Comparison of ENCODE assay signal across 19 cellular contexts in the genomic region with DNA sequence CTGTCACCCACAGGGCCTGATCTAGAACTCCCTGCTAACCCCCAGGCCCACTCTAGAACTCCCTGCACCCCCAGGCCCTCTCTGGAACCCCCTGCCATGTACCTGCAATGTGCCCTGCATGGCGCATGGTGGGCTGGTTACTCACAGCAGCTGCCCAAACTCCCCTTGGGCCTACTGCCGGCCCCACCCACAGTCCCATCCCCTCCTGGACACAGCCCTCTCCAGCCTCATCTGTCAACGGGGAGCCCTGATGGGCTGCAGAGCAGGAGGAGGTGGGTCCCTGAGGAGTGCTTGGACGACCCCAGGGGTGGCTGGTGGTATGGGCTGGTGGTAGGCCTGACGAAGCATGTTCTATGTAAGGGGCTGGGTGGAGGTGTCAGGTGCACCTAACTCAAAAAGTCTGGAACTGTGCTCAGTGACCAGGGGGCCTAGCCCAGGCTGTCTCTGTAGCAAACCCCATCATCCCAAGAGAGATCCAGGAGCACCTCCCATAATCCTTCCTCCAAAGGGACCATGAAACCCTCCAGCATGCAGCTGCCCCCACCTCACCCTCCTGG. TPM values are rescaled to one million over a fixed set of nuclear protein-coding genes. Genes with fewer than 3 reads are reported as not detected.
DNase-seq lines count a peak whose midpoint lies in the region; ATAC-seq and TF ChIP-seq lines count a peak whose summit lies in the region.
"Had no signal": no experiment of that assay in that cellular context is flagged by ENCODE, and none has a peak within 500 bp of the region (broad histone marks: within the 10 kb centered on the region; RNA-seq: fewer than 3 reads in every experiment).

No MANE protein-coding gene starts in this region.

- H3F3A ChIP-seq in neural progenitor cell (ENCODE audit: low read depth) = no peaks in the 10 kb centered on the region

- no peaks in the 10 kb centered on the region for H3K9me3 ChIP-seq in endodermal cell (ENCODE audit: control insufficient read depth, low read length)
- no peaks in the 10 kb centered on the region for H3K9me3 ChIP-seq in neural progenitor cell (ENCODE audit: low read depth)
- H3K9me3 ChIP-seq: A549, BE2C, HAP-1 had no signal

- 83% methylated on average over 2 to 5 of the region's 5 CpGs for WGBS in endodermal cell (ENCODE audit: insufficient coverage in 1 of 2, insufficient read length in 1 of 2), 2 experiments

- H4K20me1 ChIP-seq in neural progenitor cell (ENCODE audit: low read depth) = no peaks in the 10 kb centered on the region

- no peak overlapping the region for H2AFZ ChIP-seq in neural progenitor cell (replicated peaks)

- H3K36me3 ChIP-seq in endodermal cell (ENCODE audit: control insufficient read depth, insufficient read depth, low read length) = no peaks in the 10 kb centered on the region
- H3K36me3 ChIP-seq in neural progenitor cell = no peaks in the 10 kb centered on the region
- H3K36me3 ChIP-seq: BE2C, HAP-1 had no signal

- DNase-seq in GM13976 (ENCODE audit: low spot score) = peak; percentile 22
- DNase-seq in endodermal cell = peak; percentile 22
- no peak for DNase-seq in neural progenitor cell (ENCODE audit: low spot score)
- DNase-seq in ureter (ENCODE audit: low spot score) = peak; percentile 31
- no peak for DNase-seq in activated naive CD4-positive, alpha-beta T cell treated with Interleukin-2 at 50 U/mL for 16 hours
- no peak for DNase-seq in activated CD4-positive, alpha-beta T cell treated with anti-CD3 and anti-CD28 coated beads, Interleukin-2, amount 10 ng/mL, durations not matched to agents 24 days and 14 days
- DNase-seq: BE2C; CD8-positive, alpha-beta T cell; COR-L47; DND-41; GF-D8; GOT3; HFFc6 had no signal

- H3K4me3 ChIP-seq in endodermal cell (ENCODE audit: low read length) (no peak overlapping the region), neural progenitor cell (no peak overlapping the region)
- H3K4me3 ChIP-seq: A549, HAP-1 had no signal

- H3K4me1 Mint-ChIP-seq in endodermal cell (peaks cover 2% of the 10 kb centered on the region), neural progenitor cell (peaks cover 9% of the 10 kb centered on the region)
- no peaks in the 10 kb centered on the region for H3K4me1 Mint-ChIP-seq in activated CD4-positive, alpha-beta T cell treated with anti-CD3 and anti-CD28 coated beads, Interleukin-2, amount 10 ng/mL, durations not matched to agents 24 days and 14 days

- H3K27ac Mint-ChIP-seq in endodermal cell (no peak overlapping the region), neural progenitor cell (no peak overlapping the region)
- H3K27ac Mint-ChIP-seq in activated CD4-positive, alpha-beta T cell treated with anti-CD3 and anti-CD28 coated beads, Interleukin-2, amount 10 ng/mL, durations not matched to agents 24 days and 14 days = no peak overlapping the region
- H3K27ac Mint-ChIP-seq: CD8-positive, alpha-beta T cell; HFFc6 had no signal

- in situ Hi-C loops in GM13976 (cut with MboI; ENCODE audit: low sequenced_read_pairs, unreplicated experiment) = no loop called here

- H3K9ac ChIP-seq in endodermal cell (ENCODE audit: extremely low read depth, low read length, poor library complexity, severe bottlenecking) (no peak overlapping the region), neural progenitor cell (no peak overlapping the region)

- H3K27ac ChIP-seq in endodermal cell (ENCODE audit: low read depth, low read length) = no peak overlapping the region
- H3K27ac ChIP-seq in neural progenitor cell = no peak overlapping the region
- H3K27ac ChIP-seq: A549, C4-2B had no signal

- H3K4me1 ChIP-seq in endodermal cell (ENCODE audit: control insufficient read depth, insufficient read depth, low read length) = peaks cover 8% of the 10 kb centered on the region
- H3K4me1 ChIP-seq in neural progenitor cell = peaks cover 18% of the 10 kb centered on the region
- H3K4me1 ChIP-seq: A549, BE2C, HAP-1 had no signal

- H3K27me3 Mint-ChIP-seq in endodermal cell (ENCODE audit: insufficient read depth) = peaks cover 7% of the 10 kb centered on the region
- H3K27me3 Mint-ChIP-seq in neural progenitor cell (ENCODE audit: insufficient read depth, low read depth) = peaks cover 9% of the 10 kb centered on the region
- peaks cover 5% of the 10 kb centered on the region for H3K27me3 Mint-ChIP-seq in activated CD4-positive, alpha-beta T cell treated with anti-CD3 and anti-CD28 coated beads, Interleukin-2, amount 10 ng/mL, durations not matched to agents 24 days and 14 days

- H3K4me3 Mint-ChIP-seq in endodermal cell = no peak overlapping the region
- H3K4me3 Mint-ChIP-seq in neural progenitor cell = peak overlapping the region; percentile 24
- H3K4me3 Mint-ChIP-seq in activated CD4-positive, alpha-beta T cell treated with anti-CD3 and anti-CD28 coated beads, Interleukin-2, amount 10 ng/mL, durations not matched to agents 24 days and 14 days = no peak overlapping the region
- H3K4me3 Mint-ChIP-seq: CD8-positive, alpha-beta T cell; HFFc6 had no signal

- no peaks in the 10 kb centered on the region for H3K9me3 Mint-ChIP-seq in endodermal cell
- H3K9me3 Mint-ChIP-seq in neural progenitor cell = no peaks in the 10 kb centered on the region
- H3K9me3 Mint-ChIP-seq in activated CD4-positive, alpha-beta T cell treated with anti-CD3 and anti-CD28 coated beads, Interleukin-2, amount 10 ng/mL, durations not matched to agents 24 days and 14 days = no peaks in the 10 kb centered on the region
- H3K9me3 Mint-ChIP-seq: CD8-positive, alpha-beta T cell; HFFc6 had no signal

- TF ChIP-seq CTCF in GM13976 (IDR thresholded peaks at IDR 0.05; ENCODE audit: borderline replicate concordance, control extremely low read depth, extremely low read depth, insufficient read depth, missing control alignments) (no peak), endodermal cell (conservative IDR thresholded peaks at IDR 0.05) (no peak), neural progenitor cell (IDR thresholded peaks at IDR 0.05) (no peak)

- H3K27me3 ChIP-seq in endodermal cell (ENCODE audit: control insufficient read depth, insufficient read depth, low read length, poor library complexity, severe bottlenecking) = peaks cover 5% of the 10 kb centered on the region
- no peaks in the 10 kb centered on the region for H3K27me3 ChIP-seq in neural progenitor cell
- H3K27me3 ChIP-seq: BE2C had no signal

- H3K79me2 ChIP-seq in neural progenitor cell (ENCODE audit: low read depth) = no peaks in the 10 kb centered on the region

- H3K36me3 Mint-ChIP-seq in endodermal cell (ENCODE audit: low read depth) (no peaks in the 10 kb centered on the region), neural progenitor cell (no peaks in the 10 kb centered on the region)
- H3K36me3 Mint-ChIP-seq in activated CD4-positive, alpha-beta T cell treated with anti-CD3 and anti-CD28 coated beads, Interleukin-2, amount 10 ng/mL, durations not matched to agents 24 days and 14 days (ENCODE audit: low read depth) = no peaks in the 10 kb centered on the region
- H3K36me3 Mint-ChIP-seq: CD8-positive, alpha-beta T cell had no signal

- intact Hi-C loops in activated CD4-positive, alpha-beta T cell treated with anti-CD3 and anti-CD28 coated beads, Interleukin-2, amount 10 ng/mL, durations not matched to agents 24 days and 14 days (cut with micrococcal nuclease) = no loop called here

- no peak for ATAC-seq in GM21737 (IDR thresholded peaks at IDR 0.05; ENCODE audit: unreplicated experiment)
- ATAC-seq: A549; CD8-positive, alpha-beta T cell; HepG2 had no signal

- no peak overlapping the region for H3K4me2 ChIP-seq in neural progenitor cell
- H3K4me2 ChIP-seq: A549 had no signal

RNA-seq across cellular contexts. Expression of a gene that starts 19.0 kb away (rescaled TPM):
- not detected for total RNA-seq in endodermal cell
- not detected for polyA plus RNA-seq in endodermal cell (2013, experiment 1 of 2)
- polyA plus RNA-seq in endodermal cell (2013, experiment 2 of 2) = not detected
- total RNA-seq in neural progenitor cell (ENCODE audit: low replicate concordance) = not detected in 2 replicates
- not detected for total RNA-seq in ureter
- not detected in 2 replicates for total RNA-seq in activated CD4-positive, alpha-beta T cell treated with anti-CD3 and anti-CD28 coated beads, Interleukin-2, amount 10 ng/mL, durations not matched to agents 24 days and 14 days
- total RNA-seq: CD8-positive, alpha-beta T cell; HepG2; HFFc6 had no signal
- polyA plus RNA-seq: A549, AG04450, HepG2 had no signal

Comparison
In these comparisons a context has a peak if more than half of its experiments do, and no peak if none do; other contexts are left out.
1. DNase-seq: peak in GM13976 (single experiment), endodermal cell (single experiment) and ureter (single experiment); none in neural progenitor cell (single experiment), activated naive CD4-positive, alpha-beta T cell treated with Interleukin-2 at 50 U/mL for 16 hours (single experiment) and activated CD4-positive, alpha-beta T cell treated with anti-CD3 and anti-CD28 coated beads, Interleukin-2, amount 10 ng/mL, durations not matched to agents 24 days and 14 days (single experiment).